In genomic region chr9:135676891-135677290, GRCh38 we compare ENCODE assay signal across 7 cellular contexts. TPM values are rescaled to one million over a fixed set of nuclear protein-coding genes. Genes with fewer than 3 reads are reported as not detected.
"Had no signal": no experiment of that assay in that cellular context is flagged by ENCODE, and none has a peak within 500 bp of the region (broad histone marks: within the 10 kb centered on the region; RNA-seq: fewer than 3 reads in every experiment).

No MANE protein-coding gene starts in this region.

- H3K4me1 Mint-ChIP-seq: IgD-negative memory B cell had no signal

- ATAC-seq: HepG2, K562 had no signal

- H3K27ac ChIP-seq: HL-60 had no signal

- H3K27me3 Mint-ChIP-seq: IgD-negative memory B cell had no signal

- DNase-seq: IMR-90 had no signal

- H3K36me3 Mint-ChIP-seq: IgD-negative memory B cell had no signal

- H3K4me3 ChIP-seq: K562 had no signal

- H3K4me3 Mint-ChIP-seq: IgD-negative memory B cell had no signal

RNA-seq across cellular contexts. Expression of gene LCN9, which starts 13.8 kb away (rescaled TPM):
- total RNA-seq: HepG2, HT-29, HT1080, IMR-90, K562 had no signal
- polyA plus RNA-seq: HepG2, IgD-negative memory B cell, IMR-90, K562 had no signal

RNA-seq across cellular contexts. Expression of gene SOHLH1, which starts 22.4 kb away (rescaled TPM):
- total RNA-seq: HT-29, HT1080, IMR-90 had no signal
- polyA plus RNA-seq: IgD-negative memory B cell, IMR-90 had no signal

RNA-seq across cellular contexts. Expression of gene KCNT1, which starts 25.1 kb away (rescaled TPM):
- total RNA-seq: HepG2, HT-29, HT1080, IMR-90 had no signal
- polyA plus RNA-seq: HepG2, IgD-negative memory B cell, IMR-90, K562 had no signal

RNA-seq across cellular contexts. Expression of gene GLT6D1, which starts 37.6 kb away (rescaled TPM):
- total RNA-seq: HepG2, HT-29, HT1080, IMR-90, K562 had no signal
- polyA plus RNA-seq: HepG2, IgD-negative memory B cell, IMR-90, K562 had no signal
